In the genomic region with DNA sequence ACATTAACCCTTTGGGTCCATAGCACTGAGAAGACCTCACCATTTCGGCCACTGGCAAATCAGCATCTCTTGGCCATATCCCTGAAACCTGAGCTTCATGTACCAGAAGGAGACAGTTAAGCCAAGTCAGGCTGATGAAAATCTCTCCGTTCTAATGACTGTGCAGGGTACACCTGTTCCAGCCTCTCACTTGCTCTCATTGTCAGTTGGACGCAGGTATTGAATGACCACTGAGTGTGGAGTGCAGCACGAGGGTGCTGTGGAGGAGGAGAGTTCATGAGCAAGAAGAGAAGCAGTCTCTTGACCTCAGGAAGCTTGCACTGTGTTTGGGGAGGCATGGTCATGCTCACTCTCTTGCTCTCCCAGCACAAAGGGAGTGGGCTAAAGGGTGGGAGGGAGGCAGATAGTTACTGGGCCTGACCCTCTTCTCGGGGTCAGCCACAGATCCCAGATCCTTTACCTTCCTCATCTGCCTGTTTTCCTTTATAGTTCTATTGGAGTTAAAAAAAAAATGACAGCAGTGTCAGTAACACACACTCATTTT, we compare ENCODE assay signal across 20 cellular contexts.
"Had no signal": no experiment of that assay in that cellular context is flagged by ENCODE, and none has a peak within 500 bp of the region (broad histone marks: within the 10 kb centered on the region; RNA-seq: fewer than 3 reads in every experiment).

No MANE protein-coding gene starts in this region.

- H3K27me3 ChIP-seq: gastroesophageal sphincter, heart left ventricle, left lung, neutrophil, pancreas, stomach, testis had no signal

- H3K4me3 ChIP-seq: gastroesophageal sphincter, heart left ventricle, left lung, pancreas, stomach, testis had no signal

- DNase-seq: activated CD4-positive, alpha-beta T cell treated with anti-CD3 and anti-CD28 coated beads for 48 hours; activated CD4-positive, CD25-positive, alpha-beta regulatory T cell; activated CD8-positive, alpha-beta T cell treated with anti-CD3 and anti-CD28 coated beads, Interleukin-2, amount 10 ng/mL, durations not matched to agents 7 days and 5 days; activated naive CD4-positive, alpha-beta T cell treated with anti-CD3 and anti-CD28 coated beads, Interleukin-2, amount 10 ng/mL, durations not matched to agents 7 days and 5 days; activated T-cell treated with anti-CD3 and anti-CD28 coated beads, Interleukin-2, amount 50 U/mL, for 24 hours; effector CD8-positive, alpha-beta T cell; heart left ventricle; left lung; naive thymus-derived CD8-positive, alpha-beta T cell; pancreas; stomach; T-helper 1 cell; T-helper 9 cell; testis had no signal

- H3K36me3 ChIP-seq: neutrophil had no signal

- H3K9me3 Mint-ChIP-seq: activated naive CD4-positive, alpha-beta T cell treated with anti-CD3 and anti-CD28 coated beads, Interleukin-2, amount 10 ng/mL, durations not matched to agents 7 days and 5 days; activated T-cell treated with anti-CD3 and anti-CD28 coated beads, Interleukin-2, amount 50 U/mL, for 24 hours; activated T-helper 2 cell treated with anti-CD3 and anti-CD28 coated beads, Interferon-gamma antibody, Interleukin-2, Interleukin-4, amounts not matched to agents 10 μg/mL and 5 μg/mL and 100 μg/mL, durations not matched to agents 14 hours and 24 hours and 36 hours; dendritic cell treated with granulocyte-macrophage colony-stimulating factor and Interleukin-4, amounts not matched to agents 40 ng/mL and 50 ng/mL, for 4 days; memory B cell; naive thymus-derived CD8-positive, alpha-beta T cell had no signal

- H3K4me1 Mint-ChIP-seq: memory B cell had no signal

- H3K4me3 Mint-ChIP-seq: activated CD8-positive, alpha-beta T cell treated with anti-CD3 and anti-CD28 coated beads, Interleukin-2, amount 10 ng/mL, durations not matched to agents 7 days and 5 days; activated naive CD4-positive, alpha-beta T cell treated with anti-CD3 and anti-CD28 coated beads, Interleukin-2, amount 10 ng/mL, durations not matched to agents 7 days and 5 days; activated T-cell treated with anti-CD3 and anti-CD28 coated beads, Interleukin-2, amount 50 U/mL, for 24 hours; dendritic cell treated with granulocyte-macrophage colony-stimulating factor and Interleukin-4, amounts not matched to agents 40 ng/mL and 50 ng/mL, for 4 days; memory B cell; naive thymus-derived CD8-positive, alpha-beta T cell had no signal

- H3K36me3 Mint-ChIP-seq: activated naive CD4-positive, alpha-beta T cell treated with anti-CD3 and anti-CD28 coated beads, Interleukin-2, amount 10 ng/mL, durations not matched to agents 7 days and 5 days; memory B cell; naive thymus-derived CD8-positive, alpha-beta T cell had no signal

- H3K27ac ChIP-seq: left lung, neutrophil, pancreas, testis had no signal

- H3K27ac Mint-ChIP-seq: activated CD8-positive, alpha-beta T cell treated with anti-CD3 and anti-CD28 coated beads, Interleukin-2, amount 10 ng/mL, durations not matched to agents 7 days and 5 days; activated naive CD4-positive, alpha-beta T cell treated with anti-CD3 and anti-CD28 coated beads, Interleukin-2, amount 10 ng/mL, durations not matched to agents 7 days and 5 days; activated T-cell treated with anti-CD3 and anti-CD28 coated beads, Interleukin-2, amount 50 U/mL, for 24 hours; activated T-helper 2 cell treated with anti-CD3 and anti-CD28 coated beads, Interferon-gamma antibody, Interleukin-2, Interleukin-4, amounts not matched to agents 10 μg/mL and 5 μg/mL and 100 μg/mL, durations not matched to agents 14 hours and 24 hours and 36 hours; dendritic cell treated with granulocyte-macrophage colony-stimulating factor and Interleukin-4, amounts not matched to agents 40 ng/mL and 50 ng/mL, for 4 days; memory B cell had no signal

- H3K9me3 ChIP-seq: gastroesophageal sphincter, heart left ventricle, left lung, neutrophil, pancreas, stomach, testis had no signal

- ATAC-seq: activated CD8-positive, alpha-beta T cell treated with anti-CD3 and anti-CD28 coated beads, Interleukin-2, amount 10 ng/mL, durations not matched to agents 7 days and 5 days; esophagus mucosa; gastroesophageal sphincter; left lung; naive thymus-derived CD8-positive, alpha-beta T cell; pancreas had no signal
